Comparison of ENCODE assay signal across 8 cellular contexts in the genomic region with DNA sequence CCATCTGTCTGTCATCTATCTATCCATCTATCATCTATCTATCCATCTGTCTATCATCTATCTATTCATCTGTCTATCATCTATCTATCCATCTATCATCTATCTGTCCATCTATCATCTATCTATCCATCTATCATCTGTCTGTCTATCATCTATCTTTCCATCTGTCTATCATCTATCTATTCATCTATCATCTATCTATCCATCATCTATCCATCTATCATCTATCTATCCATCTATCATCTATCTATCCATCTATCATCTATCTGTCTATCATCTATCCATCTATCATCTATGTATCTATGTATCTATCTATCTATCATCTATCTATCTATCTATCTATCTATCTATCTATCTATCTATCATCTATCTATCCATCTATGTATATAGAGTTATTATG.
DNase-seq lines count a peak whose midpoint lies in the region; ATAC-seq, FAIRE-seq and TF ChIP-seq lines count a peak whose summit lies in the region.
"Not testable (repeated sequence)": the region's sequence is repeated elsewhere in the genome, so short reads cannot be mapped to it uniquely, and the experiment has no call there.

No MANE protein-coding gene starts in this region.

- peak; percentile 39 for FAIRE-seq in astrocyte (lab: Jason Lieb, UNC)
- FAIRE-seq in colon (lab: Jason Lieb, UNC): peak; percentile 28
- not testable (repeated sequence) for FAIRE-seq in HepG2 (lab: Jason Lieb, UNC)

- H2AK9ac ChIP-seq in IMR-90 (replicated peaks; ENCODE audit: low read depth, low read length, poor library complexity): not testable (repeated sequence)

- peak overlapping the region; percentile 86; the same call in 1 of the 2 replicates for H2BK20ac ChIP-seq in IMR-90 (ENCODE audit: low read depth, low read length)

- not testable (repeated sequence) for H3K23ac ChIP-seq in IMR-90 (ENCODE audit: low read depth, low read length)

- H3K56ac ChIP-seq in IMR-90 (ENCODE audit: extremely low read depth, insufficient read depth, low read length): not testable (repeated sequence)

- not testable (repeated sequence) for TF ChIP-seq POLR2A in IMR-90 (IDR thresholded peaks at IDR 0.05; ENCODE audit: low read depth, low read length); HepG2 (IDR thresholded peaks at IDR 0.05; ENCODE audit: insufficient read depth in 1 of 2, low read depth in 2 of 2, low read length in 2 of 2)

- H3K4me3 ChIP-seq in HEK293 (ENCODE audit: low read depth, low read length); IMR-90 (ENCODE audit: insufficient read depth, low read depth, low read length); astrocyte (ENCODE audit: insufficient read depth, low read depth, low read length); HepG2 (replicated peaks in 1 of 3; ENCODE audit: insufficient read depth in 1 of 3, low read depth in 2 of 3, low read length in 3 of 3); osteoblast (ENCODE audit: insufficient read depth, low read length); skeletal muscle satellite cell (ENCODE audit: low read length): not testable (repeated sequence)

- TF ChIP-seq RAD21 in IMR-90 (IDR thresholded peaks at IDR 0.05; ENCODE audit: low read length); HepG2 (CRISPR knock-in tag; IDR thresholded peaks at IDR 0.05): not testable (repeated sequence)

- H2AFZ ChIP-seq in IMR-90 (replicated peaks; ENCODE audit: low read length, poor library complexity); astrocyte (ENCODE audit: low read depth, low read length); HepG2 (ENCODE audit: low read length); osteoblast (ENCODE audit: low read length): not testable (repeated sequence)

- in situ Hi-C loops in IMR-90 (cut with MboI; ENCODE audit: low sequenced_read_pairs); HepG2 (cut with HindIII; ENCODE audit: extremely low pct_ligation_motif_present, low pct_unique_long_range_greater_than_20kb): not testable (repeated sequence)

- H4K20me1 ChIP-seq in IMR-90 (ENCODE audit: insufficient read depth, low read length); astrocyte (ENCODE audit: insufficient read depth, low read length); HepG2 (ENCODE audit: insufficient read depth, low read length); osteoblast (ENCODE audit: insufficient read depth, low read length): not testable (repeated sequence)

- not testable (repeated sequence) for H3K4me3 Mint-ChIP-seq in HFFc6; astrocyte (ENCODE audit: unreplicated experiment)

- dilution Hi-C loops in IMR-90 (cut with HindIII; ENCODE audit: low sequenced_read_pairs, unreplicated experiment): not testable (repeated sequence)

- BruUV-seq in IMR-90 (replicated peaks; lab: Mats Ljungman, UMichigan); HepG2 (replicated peaks; lab: Mats Ljungman, UMichigan): not testable (repeated sequence)

- peak overlapping the region; percentile 65 for H2BK5ac ChIP-seq in IMR-90 (ENCODE audit: low read depth, low read length, poor library complexity, severe bottlenecking)

- not testable (repeated sequence) for H2AK5ac ChIP-seq in IMR-90 (ENCODE audit: low read depth, low read length)

- H3K9me3 Mint-ChIP-seq in HFFc6; astrocyte (ENCODE audit: unreplicated experiment): not testable (repeated sequence)

- H3K4me1 ChIP-seq in HEK293 (ENCODE audit: control insufficient read depth, insufficient read depth, low read length); HepG2 (ENCODE audit: insufficient read depth, low read length): not testable (repeated sequence)
- H3K4me1 ChIP-seq in IMR-90 (ENCODE audit: control insufficient read depth, insufficient read depth, low read length) (peaks cover 13% of the 10 kb centered on the region), astrocyte (ENCODE audit: insufficient read depth, low read length) (peaks cover 27% of the 10 kb centered on the region), osteoblast (ENCODE audit: insufficient read depth, low read length) (peaks cover 49% of the 10 kb centered on the region), skeletal muscle satellite cell (ENCODE audit: control insufficient read depth, insufficient read depth, low read length) (peaks cover 16% of the 10 kb centered on the region)

- intact Hi-C loops in IMR-90 (cut with micrococcal nuclease); HepG2 (cut with micrococcal nuclease; ENCODE audit: unreplicated experiment): not testable (repeated sequence)

- H2BK120ac ChIP-seq in IMR-90 (ENCODE audit: low read depth, low read length): peak overlapping the region; percentile 75

- not testable (repeated sequence) for H3K79me2 ChIP-seq in astrocyte (ENCODE audit: insufficient read depth, low read length); HepG2 (ENCODE audit: insufficient read depth, low read length); osteoblast (ENCODE audit: insufficient read depth, low read length)

- not testable (repeated sequence) for H3K36me3 Mint-ChIP-seq in HFFc6 (ENCODE audit: low read depth); astrocyte (ENCODE audit: low read depth, unreplicated experiment)

- TF ChIP-seq EP300 in HepG2 (IDR thresholded peaks at IDR 0.05; ENCODE audit: low read depth in 2 of 2, low read length in 2 of 2); HepG2 (CRISPR knock-in tag; IDR thresholded peaks at IDR 0.05; ENCODE audit: borderline replicate concordance): not testable (repeated sequence)

- not testable (repeated sequence) for H3K4ac ChIP-seq in IMR-90 (ENCODE audit: low read depth, low read length)

- POLR2A ChIA-PET in HEK293 (lab: Yijun Ruan, JAX); IMR-90 (lab: Charles Lee; ENCODE audit: unreplicated experiment); HepG2 (lab: Yijun Ruan, JAX): not testable (repeated sequence)

- H3K27ac Mint-ChIP-seq in HFFc6: peak overlapping the region; percentile 16
- not testable (repeated sequence) for H3K27ac Mint-ChIP-seq in astrocyte (ENCODE audit: unreplicated experiment)

- not testable (repeated sequence) for H3K4me2 ChIP-seq in IMR-90 (ENCODE audit: low read depth, low read length); astrocyte (ENCODE audit: low read length); HepG2 (ENCODE audit: low read depth, low read length)
- H3K4me2 ChIP-seq in osteoblast (ENCODE audit: insufficient read depth, low read length): peak overlapping the region; percentile 50
- peak overlapping the region; percentile 24 for H3K4me2 ChIP-seq in skeletal muscle satellite cell (ENCODE audit: low read length)

- H4K5ac ChIP-seq in IMR-90 (ENCODE audit: low read depth, low read length): not testable (repeated sequence)

- not testable (repeated sequence) for H3K9ac ChIP-seq in IMR-90 (ENCODE audit: low read depth, low read length); astrocyte (ENCODE audit: low read length); HepG2 (ENCODE audit: insufficient read depth, low read depth, low read length); skeletal muscle satellite cell (ENCODE audit: low read depth, low read length)

- not testable (repeated sequence) for H3K9me1 ChIP-seq in IMR-90 (ENCODE audit: insufficient read depth, low read length)

- not testable (repeated sequence) for H3K27me3 Mint-ChIP-seq in HFFc6 (ENCODE audit: insufficient read depth); astrocyte (ENCODE audit: low read depth, unreplicated experiment)

- H4K91ac ChIP-seq in IMR-90 (ENCODE audit: insufficient read depth, low read depth, low read length): not testable (repeated sequence)

- H3K79me1 ChIP-seq in IMR-90 (ENCODE audit: low read depth in 1 of 2, low read length in 2 of 2): not testable (repeated sequence)

- not testable (repeated sequence) for TF ChIP-seq CTCF in HEK293 (tag by site-specific recombination; IDR thresholded peaks at IDR 0.05); HFFc6 (IDR thresholded peaks at IDR 0.05); IMR-90 (conservative IDR thresholded peaks at IDR 0.05; ENCODE audit: low read depth, low read length); astrocyte (IDR thresholded peaks at IDR 0.05; ENCODE audit: insufficient read depth, low read depth, low read length); HepG2 (CRISPR knock-in tag; IDR thresholded peaks at IDR 0.05); osteoblast (IDR thresholded peaks at IDR 0.05; ENCODE audit: extremely low read depth, low read depth, low read length)

- not testable (repeated sequence) for DNase-seq in HFFc6; IMR-90; astrocyte (ENCODE audit: low read depth); HepG2 (ENCODE audit: low spot score); osteoblast (ENCODE audit: insufficient read length, low spot score, missing footprints)

- H3K27ac ChIP-seq in HEK293 (ENCODE audit: extremely low read depth, low read depth, low read length); HepG2 (ENCODE audit: extremely low read length, insufficient read depth, low read length): not testable (repeated sequence)
- H3K27ac ChIP-seq in IMR-90 (ENCODE audit: insufficient read depth, low read length) (peak overlapping the region; percentile 40; the same call in 1 of the 2 replicates), astrocyte (ENCODE audit: low read depth, low read length) (peak overlapping the region; percentile 25), osteoblast (ENCODE audit: low read depth, low read length) (peak overlapping the region; percentile 21)

- CTCF ChIA-PET in HEK293 (lab: Yijun Ruan, JAX); IMR-90 (lab: Yijun Ruan, JAX); HepG2 (lab: Yijun Ruan, JAX; ENCODE audit: low intra/inter-chr PET ratio, low total read pairs): not testable (repeated sequence)

- H3K9me3 ChIP-seq in HEK293 (ENCODE audit: control insufficient read depth, insufficient read depth, low read depth, low read length); IMR-90 (ENCODE audit: control insufficient read depth, insufficient read depth, low read length); astrocyte (ENCODE audit: insufficient read depth, low read depth, low read length); HepG2 (ENCODE audit: low read length); osteoblast (ENCODE audit: low read depth, low read length); skeletal muscle satellite cell (replicated peaks; ENCODE audit: low read length): not testable (repeated sequence)

- not testable (repeated sequence) for H3K18ac ChIP-seq in IMR-90 (ENCODE audit: low read depth, low read length)

- H3K4me1 Mint-ChIP-seq in HFFc6 (ENCODE audit: low read depth): peaks cover 48% of the 10 kb centered on the region
- peaks cover 30% of the 10 kb centered on the region for H3K4me1 Mint-ChIP-seq in astrocyte (ENCODE audit: low read depth, unreplicated experiment)

- not testable (repeated sequence) for H4K8ac ChIP-seq in IMR-90 (ENCODE audit: low read depth in 2 of 2, low read length in 2 of 2)

- not testable (repeated sequence) for H3K36me3 ChIP-seq in HEK293 (ENCODE audit: control insufficient read depth in 2 of 2, insufficient read depth in 1 of 2, low read length in 2 of 2); IMR-90 (ENCODE audit: control insufficient read depth, insufficient read depth, low read length); astrocyte (ENCODE audit: insufficient read depth, low read length); HepG2 (replicated peaks in 1 of 2; ENCODE audit: control insufficient read depth in 1 of 2, insufficient read depth in 2 of 2, low read length in 2 of 2); osteoblast (ENCODE audit: insufficient read depth, low read length); skeletal muscle satellite cell (ENCODE audit: insufficient read depth, low read length)

- not testable (repeated sequence) for H3K14ac ChIP-seq in IMR-90 (replicated peaks; ENCODE audit: low read depth, low read length)

- H2BK15ac ChIP-seq in IMR-90 (ENCODE audit: low read depth, low read length): peak overlapping the region; percentile 21; the same call in 1 of the 3 replicates

- not testable (repeated sequence) for H3K27me3 ChIP-seq in IMR-90 (ENCODE audit: control insufficient read depth, insufficient read depth, low read length); astrocyte (ENCODE audit: insufficient read depth, low read length); HepG2 (ENCODE audit: control insufficient read depth in 1 of 2, insufficient read depth in 2 of 2, low read length in 2 of 2); osteoblast (ENCODE audit: insufficient read depth, low read length); skeletal muscle satellite cell (ENCODE audit: control insufficient read depth, insufficient read depth, low read length)

- not testable (repeated sequence) for ATAC-seq in IMR-90 (ENCODE audit: low read depth); HepG2
